In the genomic region with DNA sequence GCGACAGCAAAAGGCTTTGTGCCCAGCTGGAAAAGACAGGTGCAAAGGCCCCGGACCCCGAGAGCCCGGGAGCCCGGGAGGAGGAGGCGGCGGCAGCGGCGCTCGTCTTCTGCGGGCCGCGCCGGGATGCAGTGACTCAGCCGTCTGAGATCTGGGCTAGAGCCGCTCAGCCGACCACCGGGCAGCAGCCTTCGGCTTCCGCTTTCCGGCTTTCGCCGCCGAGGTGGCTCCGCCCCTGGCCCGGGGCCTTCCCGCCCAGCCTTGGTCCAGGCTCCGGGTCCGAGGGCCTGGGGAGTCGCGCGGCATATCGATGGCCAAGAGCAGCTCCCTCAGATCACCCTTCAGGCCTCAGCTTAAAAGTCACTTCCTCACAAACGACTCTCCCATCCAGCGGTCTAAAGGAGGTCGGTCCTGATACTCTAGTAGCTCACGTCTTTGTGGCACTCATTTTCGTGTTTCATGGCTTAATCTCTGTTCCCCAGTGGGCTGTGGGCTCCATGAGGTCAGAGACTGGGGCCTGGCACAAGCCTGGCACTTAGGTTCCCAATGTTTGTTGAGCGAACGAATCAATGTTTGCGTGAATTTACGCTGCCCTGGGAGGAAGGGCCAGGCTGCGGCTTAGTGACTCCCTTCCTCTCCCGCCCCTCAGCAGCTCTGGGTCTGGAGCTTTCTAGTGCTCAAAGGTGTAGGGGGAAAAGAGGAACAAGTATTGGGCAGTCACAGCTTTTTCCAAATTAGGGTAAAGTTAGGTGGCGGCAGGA, we compare ENCODE assay signal across 8 cellular contexts. TPM values are rescaled to one million over a fixed set of nuclear protein-coding genes. Genes with fewer than 3 reads are reported as not detected.
DNase-seq lines count a peak whose midpoint lies in the region; ATAC-seq, FAIRE-seq and TF ChIP-seq lines count a peak whose summit lies in the region.

A gene (minus strand): TSS at position 146 of the 761 bp plus-strand sequence. CDS start 783 bp downstream, outside the sequence.

- dilution Hi-C loops in endothelial cell of umbilical vein (cut with MboI; ENCODE audit: extremely low pct_ligation_motif_present, low sequenced_read_pairs): no loop called here

- no peaks in the 10 kb centered on the region for H3K9me1 ChIP-seq in endothelial cell of umbilical vein (replicated peaks; ENCODE audit: control insufficient read depth, extremely low read depth, insufficient read depth, low read length)

- intact Hi-C loops in endothelial cell of umbilical vein (cut with micrococcal nuclease): loop anchor here (1.0 to 5.0 kb wide), 7 partner anchors 53 to 1052 kb away; a partner anchor contains a TSS

- peak within 1 kb of the TSS; percentile 92 for H3K27ac ChIP-seq in endothelial cell of umbilical vein (ENCODE audit: insufficient read depth, low read depth, low read length)

- peak; percentile 87 for FAIRE-seq in endothelial cell of umbilical vein (lab: Jason Lieb, UNC)

- H3K4me1 Mint-ChIP-seq in mesothelial cell of epicardium: peaks cover 13% of the 10 kb centered on the region

- TF ChIP-seq CTCF in endothelial cell of umbilical vein (IDR thresholded peaks at IDR 0.05; ENCODE audit: extremely low read depth in 1 of 2, insufficient read depth in 1 of 2, low read depth in 1 of 2, low read length in 2 of 2) (no peak), mesothelial cell of epicardium (IDR thresholded peaks at IDR 0.05; ENCODE audit: unreplicated experiment) (no peak)

- H4K20me1 ChIP-seq in endothelial cell of umbilical vein (replicated peaks; ENCODE audit: control insufficient read depth, extremely low read depth, insufficient read depth, low read length): peaks cover 2% of the 10 kb centered on the region

- no peaks in the 10 kb centered on the region for H3K36me3 ChIP-seq in endothelial cell of umbilical vein (ENCODE audit: control insufficient read depth in 2 of 2, extremely low read depth in 1 of 2, insufficient read depth in 2 of 2, low read length in 2 of 2)

- CTCF ChIA-PET in endothelial cell of umbilical vein (lab: Charles Lee): interaction anchor here (0.7 to 1.6 kb wide), 8 partner anchors 17 to 1427 kb away, joined by 3 to 5 read pairs (median 3); a partner anchor contains a TSS

- H3K9me3 ChIP-seq in endothelial cell of umbilical vein (replicated peaks; ENCODE audit: control insufficient read depth, insufficient read depth, low read length): no peaks in the 10 kb centered on the region

- DNase-seq in COLO829 (ENCODE audit: low spot score) (peak; percentile 25), HPDE6-E6E7 (ENCODE audit: extremely low spot score) (peak; percentile 64), NOMO-1 treated with dmso at 0.1 percent for 144 hours (lab: John Stamatoyannopoulos, UW; ENCODE audit: unreplicated experiment) (peak; percentile 88), endothelial cell of umbilical vein (ENCODE audit: low read depth, low spot score) (peak; percentile 82), mesothelial cell of epicardium (ENCODE audit: low spot score in 2 of 2, unreplicated experiment in 2 of 2) (peak; percentile 43 to 71)
- DNase-seq in activated CD8-positive, alpha-beta memory T cell treated with anti-CD3 and anti-CD28 coated beads, Interleukin-2, amount 50 U/mL, for 4 hours: peak; percentile 57
- peak; percentile 28 to 35 for DNase-seq in stimulated activated CD8-positive, alpha-beta memory T cell treated with anti-CD3 and anti-CD28 coated beads, Interleukin-4, amount 100 ng/mL, for 1 hour (ENCODE audit: low read depth in 2 of 2, low spot score in 1 of 2)

- H3K27me3 Mint-ChIP-seq in mesothelial cell of epicardium (ENCODE audit: low read depth): no peaks in the 10 kb centered on the region

- H3K9ac ChIP-seq in endothelial cell of umbilical vein (replicated peaks; ENCODE audit: extremely low read depth, insufficient read depth, low read length): peak within 1 kb of the TSS; percentile 98

- H3K27me3 ChIP-seq in endothelial cell of umbilical vein (ENCODE audit: control insufficient read depth in 2 of 2, insufficient read depth in 2 of 2, low read length in 2 of 2): no peaks in the 10 kb centered on the region

- peaks cover 22% of the 10 kb centered on the region for H3K4me1 ChIP-seq in endothelial cell of umbilical vein (ENCODE audit: control insufficient read depth, extremely low read depth, insufficient read depth, low read length)

- TF ChIP-seq POLR2A in endothelial cell of umbilical vein (IDR thresholded peaks at IDR 0.05; ENCODE audit: low read depth, low read length): peak; percentile 98

- H2AFZ ChIP-seq in endothelial cell of umbilical vein (ENCODE audit: low read depth, low read length): peak within 1 kb of the TSS; percentile 87

- H3K79me2 ChIP-seq in endothelial cell of umbilical vein (ENCODE audit: control insufficient read depth, insufficient read depth, low read length): peaks cover 37% of the 10 kb centered on the region

- ATAC-seq in GM19467 (IDR thresholded peaks at IDR 0.05; ENCODE audit: unreplicated experiment): peak; percentile 80

- TSS peak; percentile 94 for BruUV-seq in endothelial cell of umbilical vein (replicated peaks; lab: Mats Ljungman, UMichigan)

- H3K4me2 ChIP-seq in endothelial cell of umbilical vein (ENCODE audit: insufficient read depth, low read length): peak within 1 kb of the TSS; percentile 100

- H3K36me3 Mint-ChIP-seq in mesothelial cell of epicardium: peaks cover 7% of the 10 kb centered on the region

- no peaks in the 10 kb centered on the region for H3K9me3 Mint-ChIP-seq in mesothelial cell of epicardium

- H3K4me3 ChIP-seq in endothelial cell of umbilical vein (replicated peaks in 1 of 3; ENCODE audit: insufficient read depth in 1 of 3, low read depth in 1 of 3, low read length in 3 of 3): peak within 1 kb of the TSS; percentile 83 to 100 (median 96)

- H3K27ac Mint-ChIP-seq in mesothelial cell of epicardium: peak within 1 kb of the TSS; percentile 98

- H3K4me3 Mint-ChIP-seq in mesothelial cell of epicardium: peak within 1 kb of the TSS; percentile 94

- POLR2A ChIA-PET in endothelial cell of umbilical vein (lab: Charles Lee): interaction anchor here (0.7 to 1.5 kb wide), 4 partner anchors 11 to 625 kb away, joined by 3 to 12 read pairs (median 4); a partner anchor contains a TSS

TF ChIP-seq in endothelial cell of umbilical vein, 7 proteins besides CTCF, POLR2A, EP300 and RAD21:
- TF ChIP-seq MYC (IDR thresholded peaks at IDR 0.05; ENCODE audit: low read depth, low read length): no peak
- no peak for TF ChIP-seq GATA2 (IDR thresholded peaks at IDR 0.05; ENCODE audit: insufficient read depth, insufficient read length, low read depth, low read length)
- TF ChIP-seq POLR2AphosphoS5 (IDR thresholded peaks at IDR 0.05; ENCODE audit: insufficient read depth, low read depth, low read length): peak; percentile 98
- TF ChIP-seq EZH2 (IDR thresholded peaks at IDR 0.05; ENCODE audit: borderline replicate concordance, low read depth, low read length, severe bottlenecking): no peak
- no peak for TF ChIP-seq JUN (IDR thresholded peaks at IDR 0.05; ENCODE audit: borderline replicate concordance, insufficient read depth, insufficient read length, low read depth)
- TF ChIP-seq, protein P1, sequence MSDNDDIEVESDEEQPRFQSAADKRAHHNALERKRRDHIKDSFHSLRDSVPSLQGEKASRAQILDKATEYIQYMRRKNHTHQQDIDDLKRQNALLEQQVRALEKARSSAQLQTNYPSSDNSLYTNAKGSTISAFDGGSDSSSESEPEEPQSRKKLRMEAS (IDR thresholded peaks at IDR 0.05; ENCODE audit: insufficient read depth, insufficient read length): no peak
- TF ChIP-seq FOS (IDR thresholded peaks at IDR 0.05; ENCODE audit: borderline replicate concordance, insufficient read depth, low read length): peak; percentile 80
TF ChIP-seq in endothelial cell of umbilical vein: peak in this region for 2.

RNA-seq across cellular contexts. Expression of the gene that starts here (rescaled TPM):
- 62.6 and 68.7 TPM in 2 replicates for total RNA-seq in endothelial cell of umbilical vein
- 20.3 and 26.3 TPM in 2 replicates for polyA plus RNA-seq in endothelial cell of umbilical vein
- polyA plus RNA-seq in endothelial cell of umbilical vein (2011; cell fraction: cytosol; rRNA removed): 20.3 and 21.4 TPM in 2 replicates
- 33.4 and 45.5 TPM in 2 replicates for polyA plus RNA-seq in endothelial cell of umbilical vein (2011; cell fraction: nucleus; rRNA removed)
- polyA plus RNA-seq in endothelial cell of umbilical vein (2012): 31.9 and 51.6 TPM in 2 replicates
- polyA minus RNA-seq in endothelial cell of umbilical vein: 42.6 and 45.2 TPM in 2 replicates
- 13.9 TPM for polyA minus RNA-seq in endothelial cell of umbilical vein (2011; cell fraction: cytosol; rRNA and poly(A)+ RNA removed)
- 71.7 and 75.0 TPM in 2 replicates for polyA minus RNA-seq in endothelial cell of umbilical vein (2011; cell fraction: nucleus; rRNA and poly(A)+ RNA removed)
- 22.9 to 26.7 TPM (median 24.2 TPM) in 3 replicates for total RNA-seq in mesothelial cell of epicardium

Comparison
In these comparisons a context has a peak if more than half of its experiments do, and no peak if none do; other contexts are left out.
1. Peak in every context shown above with its lines: DNase-seq, ATAC-seq, H3K4me3 ChIP-seq and H3K27ac ChIP-seq.
2. DNase-seq: peak in every context shown above with its lines; median percentile 88 in NOMO-1 treated with dmso at 0.1 percent for 144 hours; 82 in endothelial cell of umbilical vein; 64 in HPDE6-E6E7; 57 in activated CD8-positive, alpha-beta memory T cell treated with anti-CD3 and anti-CD28 coated beads, Interleukin-2, amount 50 U/mL, for 4 hours; 57 in mesothelial cell of epicardium; 32 in stimulated activated CD8-positive, alpha-beta memory T cell treated with anti-CD3 and anti-CD28 coated beads, Interleukin-4, amount 100 ng/mL, for 1 hour; 25 in COLO829.